In genomic region chr20:51570755-51571469, GRCh38 we compare ENCODE assay signal across 1 cellular context.
TF ChIP-seq lines count a peak whose summit lies in the region.

No MANE protein-coding gene starts in this region.

TF ChIP-seq in WTC11, 78 proteins besides CTCF, POLR2A, EP300 and RAD21 (continued from another document):
- no peak for TF ChIP-seq ZNF512 (CRISPR knock-in tag; IDR thresholded peaks at IDR 0.05; ENCODE audit: borderline replicate concordance)
- TF ChIP-seq IRF2 (CRISPR knock-in tag; IDR thresholded peaks at IDR 0.05; ENCODE audit: borderline replicate concordance, low read depth): no peak
- TF ChIP-seq ZNF138 (CRISPR knock-in tag; conservative IDR thresholded peaks at IDR 0.05): no peak
- TF ChIP-seq FOXP4 (CRISPR knock-in tag; IDR thresholded peaks at IDR 0.05): no peak
- no peak for TF ChIP-seq USF1 (CRISPR knock-in tag; IDR thresholded peaks at IDR 0.05)
- no peak for TF ChIP-seq EMX1 (CRISPR knock-in tag; IDR thresholded peaks at IDR 0.05)
